10 cellular contexts compared by ENCODE assay signal in the genomic region with DNA sequence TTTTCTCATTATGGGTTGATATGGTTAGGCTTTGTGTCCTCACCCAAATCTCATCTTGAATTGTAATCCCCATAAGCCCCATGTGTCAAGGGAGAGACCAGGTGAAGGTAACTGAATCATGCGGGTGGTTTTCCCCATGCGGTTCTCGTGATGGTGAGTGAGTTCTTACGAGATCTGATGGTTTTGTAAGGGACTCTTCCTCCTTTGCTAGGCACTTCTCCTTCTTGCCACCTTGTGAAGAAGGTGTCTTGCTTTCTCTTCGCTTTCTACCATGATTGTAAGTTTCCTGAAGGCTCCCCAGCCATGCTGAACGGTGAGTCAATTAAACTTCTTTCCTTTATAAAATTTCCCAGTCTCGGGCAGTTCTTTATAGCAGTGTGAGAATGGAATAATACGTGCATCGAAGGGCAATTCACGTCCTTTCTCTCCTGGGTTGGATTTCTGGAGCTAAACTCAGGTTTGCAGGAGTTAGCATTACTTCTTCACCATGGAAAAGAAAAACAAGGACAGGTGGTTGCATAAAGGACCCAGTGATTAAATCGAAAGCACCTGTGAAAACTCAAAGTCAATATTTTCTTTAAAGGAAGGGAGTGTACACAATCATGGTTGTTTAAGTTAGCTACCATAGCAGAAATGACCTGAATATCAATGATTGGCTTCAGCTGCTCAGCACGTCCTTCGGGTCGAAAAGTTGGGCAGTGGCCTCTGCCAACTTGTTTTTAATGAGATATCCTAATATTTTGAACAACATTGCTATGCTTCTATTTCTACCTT. TPM values are rescaled to one million over a fixed set of nuclear protein-coding genes. Genes with fewer than 3 reads are reported as not detected.
A peak's percentile ranks its signal among the peaks of the same experiment; 100 is the strongest.
DNase-seq lines count a peak whose midpoint lies in the region; ATAC-seq lines count a peak whose summit lies in the region.
"Had no signal": no experiment of that assay in that cellular context is flagged by ENCODE, and none has a peak within 500 bp of the region (broad histone marks: within the 10 kb centered on the region; RNA-seq: fewer than 3 reads in every experiment).

No MANE protein-coding gene starts in this region.

- H3K4me3 Mint-ChIP-seq in memory B cell, result peak overlapping the region; percentile 71

- H3K27ac Mint-ChIP-seq in memory B cell, result peak overlapping the region; percentile 96

- no peaks in the 10 kb centered on the region for H3K9me3 Mint-ChIP-seq in memory B cell

- peak; percentile 30 for ATAC-seq in GM18868 (IDR thresholded peaks at IDR 0.05; ENCODE audit: unreplicated experiment)
- peak; percentile 67 for ATAC-seq in memory B cell (ENCODE audit: low read depth)
- no peak for ATAC-seq in GM19397 (IDR thresholded peaks at IDR 0.05; ENCODE audit: unreplicated experiment)

- no peaks in the 10 kb centered on the region for H3K27me3 Mint-ChIP-seq in memory B cell

- DNase-seq in COLO668 (lab: John Stamatoyannopoulos, UW; ENCODE audit: unreplicated experiment), result peak; percentile 30
- DNase-seq in NCI-H748 (lab: John Stamatoyannopoulos, UW; ENCODE audit: unreplicated experiment), result peak; percentile 89
- peak in 1 of 2 donors; percentile 57 for DNase-seq in memory B cell (ENCODE audit: low spot score in 2 of 2)
- no peak for DNase-seq in hypothalamus (lab: John Stamatoyannopoulos, UW)
- no peak for DNase-seq in NCI-H1048 (lab: John Stamatoyannopoulos, UW)
- DNase-seq in A172 (ENCODE audit: low spot score), result no peak
- DNase-seq: Calu3, uterus had no signal

- H3K36me3 Mint-ChIP-seq in memory B cell, result peaks cover 4% of the 10 kb centered on the region

- peaks cover 52% of the 10 kb centered on the region for H3K4me1 Mint-ChIP-seq in memory B cell

RNA-seq across cellular contexts. Expression of gene CDC42EP3, which starts 54.1 kb away (rescaled TPM):
- total RNA-seq in A172 (2014; rRNA removed; shearing (Covaris generic)), result 66.8 and 71.5 TPM in 2 replicates

Comparison
In these comparisons a context has a peak if more than half of its experiments do, and no peak if none do; other contexts are left out.
1. DNase-seq: peak in COLO668 (single experiment) and NCI-H748 (single experiment); none in hypothalamus (0 of 51), NCI-H1048 (single experiment) and A172 (single experiment).